Comparison of ENCODE assay signal across 2 cellular contexts in genomic region chr19:3830841-3831589, GRCh38.
TF ChIP-seq lines count a peak whose summit lies in the region.

No MANE protein-coding gene starts in this region.

TF ChIP-seq in HepG2, 621 proteins besides CTCF, POLR2A, EP300 and RAD21:
- no peak for TF ChIP-seq ZFP82 (CRISPR knock-in tag; IDR thresholded peaks at IDR 0.05; ENCODE audit: borderline replicate concordance)
- TF ChIP-seq MNT (IDR thresholded peaks at IDR 0.05), result peak; percentile 71

TF ChIP-seq in HEK293, 187 proteins besides CTCF, POLR2A, EP300 and RAD21:
- TF ChIP-seq ZNF623 (tag by site-specific recombination; IDR thresholded peaks at IDR 0.05) (no peak), ZNF112 (tag by site-specific recombination; IDR thresholded peaks at IDR 0.05) (no peak), ZSCAN4 (tag by site-specific recombination; IDR thresholded peaks at IDR 0.05) (peak; percentile 98)
